In the genomic region with DNA sequence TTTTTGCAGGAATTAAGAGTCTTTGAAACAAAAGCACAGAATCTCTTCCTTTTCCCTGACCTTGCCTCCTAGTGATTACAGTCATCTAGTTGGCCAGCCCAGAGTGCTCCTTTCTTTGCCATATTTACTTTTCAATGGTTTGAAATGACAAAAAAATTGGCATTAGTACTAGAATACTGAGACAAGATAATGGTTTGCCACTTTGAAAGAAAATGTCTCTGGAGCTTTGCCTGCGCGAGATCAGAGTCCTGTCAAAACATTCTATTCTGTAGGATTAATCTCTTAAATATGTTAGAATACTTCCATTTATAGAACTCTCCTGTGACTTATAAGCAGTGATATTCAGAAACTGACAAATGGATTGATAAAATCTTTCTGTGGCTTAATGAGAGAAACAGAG, we compare ENCODE assay signal across 3 cellular contexts.
"Had no signal": no experiment of that assay in that cellular context is flagged by ENCODE, and none has a peak within 500 bp of the region (broad histone marks: within the 10 kb centered on the region; RNA-seq: fewer than 3 reads in every experiment).

No MANE protein-coding gene starts in this region.

- ATAC-seq: GM12878 had no signal

- H3K4me3 ChIP-seq: GM12878 had no signal

- DNase-seq: GDM1, GF-D8 had no signal
